Comparison of ENCODE assay signal across 9 cellular contexts in genomic region chr12:48969847-48970701, GRCh38. TPM values are rescaled to one million over a fixed set of nuclear protein-coding genes. Genes with fewer than 3 reads are reported as not detected.
DNase-seq lines count a peak whose midpoint lies in the region; ATAC-seq and TF ChIP-seq lines count a peak whose summit lies in the region.
"Had no signal": no experiment of that assay in that cellular context is flagged by ENCODE, and none has a peak within 500 bp of the region (broad histone marks: within the 10 kb centered on the region; RNA-seq: fewer than 3 reads in every experiment).

No MANE protein-coding gene starts in this region.

- CTCF ChIA-PET in T-cell (lab: Charles Lee): no interaction called here

- in situ Hi-C loops in GM13976 (cut with MboI; ENCODE audit: low sequenced_read_pairs, unreplicated experiment): no loop called here

- peak overlapping the region; percentile 34 to 82 (median 58) for H3K4me3 Mint-ChIP-seq in T-cell

- DNase-seq in GM13976 (ENCODE audit: low spot score): peak; percentile 77
- DNase-seq in T-cell: peak in 11 of 34 experiments; percentile 8 to 47 (median 34)
- DNase-seq in germinal center (ENCODE audit: low spot score): peak; percentile 40
- DNase-seq in RPMI8226: no peak
- no peak for DNase-seq in HK-2 (ENCODE audit: unreplicated experiment)

- H3K36me3 Mint-ChIP-seq in T-cell: no peaks in the 10 kb centered on the region

- peak; percentile 78 to 82 (median 78) for ATAC-seq in T-cell (replicated peaks in 1 of 4)
- no peak for ATAC-seq in HG02870 (IDR thresholded peaks at IDR 0.05; ENCODE audit: unreplicated experiment)
- ATAC-seq in GM21515 (IDR thresholded peaks at IDR 0.05; ENCODE audit: unreplicated experiment): no peak

- H3K27ac Mint-ChIP-seq in T-cell: no peak overlapping the region

- TF ChIP-seq CTCF in GM13976 (IDR thresholded peaks at IDR 0.05; ENCODE audit: borderline replicate concordance, control extremely low read depth, extremely low read depth, insufficient read depth, missing control alignments): no peak

- H3K9me3 Mint-ChIP-seq in T-cell: no peaks in the 10 kb centered on the region

- peaks cover 26 to 35% (median 29%) of the 10 kb centered on the region in 3 donors for H3K4me1 Mint-ChIP-seq in T-cell

- H3K4me3 ChIP-seq in skin epidermis: peak overlapping the region in 5 of 7 experiments; percentile 1 to 35 (median 12)

- H3K27me3 Mint-ChIP-seq in T-cell: peaks cover 32 to 42% of the 10 kb centered on the region in 2 donors

- POLR2A ChIA-PET in T-cell (lab: Charles Lee): no interaction called here

- peak overlapping the region in 12 of 21 experiments; percentile 26 to 81 (median 57) for H3K27ac ChIP-seq in skin epidermis

RNA-seq across cellular contexts. Expression of gene WNT10B, which starts 1.5 kb away (rescaled TPM):
- total RNA-seq in T-cell: 10 to 100 TPM in 1 of 5 donors, 1 to 10 TPM in 4; 5.3 to 15.7 (median 8.9) TPM

RNA-seq across cellular contexts. Expression of gene WNT1, which starts 8.0 kb away (rescaled TPM):
- total RNA-seq in T-cell: 1 to 10 TPM in 2 of 5 donors, under 1 TPM in 3; 0.47 to 2.6 (median 0.85) TPM
- total RNA-seq: HT1080 had no signal

RNA-seq across cellular contexts. Expression of gene ARF3, which starts 12.8 kb away (rescaled TPM):
- total RNA-seq in T-cell: 10 to 100 TPM; 63.6 to 82.9 (median 74.3) TPM

RNA-seq across cellular contexts. Expression of gene DDN, which starts 29.1 kb away (rescaled TPM):
- total RNA-seq in T-cell: 1 to 10 TPM in 1 of 5 donors, under 1 TPM in 4; 0.09 to 1.3 (median 0.15) TPM

RNA-seq across cellular contexts. Expression of gene FKBP11, which starts 44.8 kb away (rescaled TPM):
- total RNA-seq in T-cell: 10 to 100 TPM; 55.6 to 83.0 (median 68.1) TPM

Comparison
In these comparisons a context has a peak if more than half of its experiments do, and no peak if none do; other contexts are left out.
1. DNase-seq: peak in GM13976 (single experiment) and germinal center (single experiment); none in RPMI8226 (single experiment) and HK-2 (single experiment).
2. ATAC-seq: peak in T-cell (4 of 4); none in HG02870 (single experiment) and GM21515 (single experiment).